ENCODE assay signal across 11 cellular contexts in the genomic region with DNA sequence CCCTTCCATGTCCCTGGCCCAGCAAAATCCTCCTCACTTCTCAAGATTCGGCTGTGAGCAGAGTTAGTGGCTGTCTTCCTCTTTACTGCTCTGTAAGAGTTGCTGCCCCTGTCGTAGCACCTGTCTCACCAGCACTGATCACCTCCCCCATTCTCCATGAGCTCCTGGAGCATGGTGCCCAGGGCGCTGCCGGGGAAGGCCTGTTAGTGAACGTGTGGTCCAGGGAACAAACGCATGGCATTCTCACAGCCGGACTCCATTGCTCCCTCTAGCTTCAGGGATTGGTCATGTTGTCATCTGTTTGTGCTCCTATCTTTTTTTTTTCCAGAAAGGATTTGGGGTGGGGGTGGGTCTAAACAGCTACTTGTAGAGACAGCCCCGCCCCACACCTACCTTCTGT.
DNase-seq lines count a peak whose midpoint lies in the region; ATAC-seq, FAIRE-seq and TF ChIP-seq lines count a peak whose summit lies in the region.
"Had no signal": no experiment of that assay in that cellular context is flagged by ENCODE, and none has a peak within 500 bp of the region (broad histone marks: within the 10 kb centered on the region; RNA-seq: fewer than 3 reads in every experiment).

No MANE protein-coding gene starts in this region.

- TF ChIP-seq RAD21 in Ishikawa (IDR thresholded peaks at IDR 0.05; ENCODE audit: low read depth) (0 out of 2 replicates have a peak, but pooled peaks have one; percentile 15), HepG2 (CRISPR knock-in tag; IDR thresholded peaks at IDR 0.05) (peak; percentile 40; the same call in 1 of the 2 replicates)

- CTCF ChIA-PET in CD4-positive, alpha-beta T cell (lab: Charles Lee) = no interaction called here
- CTCF ChIA-PET in HepG2 (lab: Yijun Ruan, JAX; ENCODE audit: low intra/inter-chr PET ratio, low total read pairs) = no interaction called here

- intact Hi-C loops in CD4-positive, alpha-beta T cell (cut with DNase I, micrococcal nuclease) = no loop called here
- intact Hi-C loops in HepG2 (cut with micrococcal nuclease; ENCODE audit: unreplicated experiment) = no loop called here

- peaks cover 56% of the 10 kb centered on the region for H3K4me1 ChIP-seq in HepG2 (ENCODE audit: insufficient read depth, low read length)

- H3K4me1 Mint-ChIP-seq in CD4-positive, alpha-beta T cell (ENCODE audit: low read depth) = peaks cover 17% of the 10 kb centered on the region

- no peak for DNase-seq in CD4-positive, alpha-beta T cell
- DNase-seq in brain microvascular endothelial cell = no peak
- DNase-seq in HepG2 (ENCODE audit: low spot score) = peak; percentile 50
- DNase-seq in stimulated activated naive CD4-positive, alpha-beta T cell treated with Interleukin-2 at 50 U/mL for 16 hours (lab: John Stamatoyannopoulos, UW) = no peak
- DNase-seq in NK-92 treated with Interleukin-12 subunit alpha and Interleukin-12 subunit beta, amount 100 ng/mL, for 24 hours (lab: John Stamatoyannopoulos, UW) = no peak
- DNase-seq: activated CD4-positive, alpha-beta T cell treated with anti-CD3 and anti-CD28 coated beads, Interleukin-2, amount 10 ng/mL, durations not matched to agents 7 days and 5 days; GF-D8; spleen had no signal

- H3K4me2 ChIP-seq in HepG2 (ENCODE audit: low read depth, low read length) = no peak overlapping the region

- no peaks in the 10 kb centered on the region for H3K27me3 Mint-ChIP-seq in CD4-positive, alpha-beta T cell
- H3K27me3 Mint-ChIP-seq: activated CD4-positive, alpha-beta T cell treated with anti-CD3 and anti-CD28 coated beads, Interleukin-2, amount 10 ng/mL, durations not matched to agents 7 days and 5 days had no signal

- no peaks in the 10 kb centered on the region for H3K9me3 ChIP-seq in CD4-positive, alpha-beta T cell (ENCODE audit: control insufficient read depth, low read length)
- H3K9me3 ChIP-seq in HepG2 (ENCODE audit: low read length) = no peaks in the 10 kb centered on the region
- H3K9me3 ChIP-seq: spleen had no signal

- POLR2A ChIA-PET in CD4-positive, alpha-beta T cell (lab: Charles Lee) = no interaction called here
- POLR2A ChIA-PET in HepG2 (lab: Yijun Ruan, JAX) = interaction anchor here (0.8 kb wide), 1 partner anchor 36 kb away, joined by 8 read pairs; no protein-coding TSS in a partner anchor

- H3K36me3 ChIP-seq in brain microvascular endothelial cell (replicated peaks) (no peaks in the 10 kb centered on the region), HepG2 (replicated peaks in 1 of 2; ENCODE audit: control insufficient read depth in 1 of 2, insufficient read depth in 2 of 2, low read length in 2 of 2) (peaks cover 9 to 51% of the 10 kb centered on the region in 2 experiments)

- H3K9ac ChIP-seq in HepG2 (ENCODE audit: insufficient read depth, low read depth, low read length) = no peak overlapping the region

- no TSS peak for BruUV-seq in HepG2 (replicated peaks; lab: Mats Ljungman, UMichigan)

- H3K36me3 Mint-ChIP-seq in CD4-positive, alpha-beta T cell (ENCODE audit: low read depth) = peaks cover 43% of the 10 kb centered on the region

- no peak for TF ChIP-seq CTCF in CD4-positive, alpha-beta T cell (IDR thresholded peaks at IDR 0.05)
- peak; percentile 50 for TF ChIP-seq CTCF in brain microvascular endothelial cell (IDR thresholded peaks at IDR 0.05; ENCODE audit: low read depth, low read length, missing control alignments)
- peak; percentile 48 for TF ChIP-seq CTCF in HepG2 (CRISPR knock-in tag; IDR thresholded peaks at IDR 0.05)

- H2AFZ ChIP-seq in HepG2 (ENCODE audit: low read length) = no peak overlapping the region

- H3K9me3 Mint-ChIP-seq in CD4-positive, alpha-beta T cell = no peaks in the 10 kb centered on the region
- H3K9me3 Mint-ChIP-seq: activated CD4-positive, alpha-beta T cell treated with anti-CD3 and anti-CD28 coated beads, Interleukin-2, amount 10 ng/mL, durations not matched to agents 7 days and 5 days had no signal

- H3K27me3 ChIP-seq in CD4-positive, alpha-beta T cell (ENCODE audit: control insufficient read depth, insufficient read depth, low read length) = no peaks in the 10 kb centered on the region
- H3K27me3 ChIP-seq in brain microvascular endothelial cell (replicated peaks) (no peaks in the 10 kb centered on the region), HepG2 (ENCODE audit: control insufficient read depth in 1 of 2, insufficient read depth in 2 of 2, low read length in 2 of 2) (no peaks in the 10 kb centered on the region)
- H3K27me3 ChIP-seq: spleen had no signal

- H3K4me3 Mint-ChIP-seq in CD4-positive, alpha-beta T cell = no peak overlapping the region
- H3K4me3 Mint-ChIP-seq: activated CD4-positive, alpha-beta T cell treated with anti-CD3 and anti-CD28 coated beads, Interleukin-2, amount 10 ng/mL, durations not matched to agents 7 days and 5 days had no signal

- H3K27ac ChIP-seq in CD4-positive, alpha-beta T cell (ENCODE audit: low read depth, low read length) = no peak overlapping the region
- no peak overlapping the region for H3K27ac ChIP-seq in brain microvascular endothelial cell
- H3K27ac ChIP-seq in HepG2 (ENCODE audit: extremely low read length, insufficient read depth, low read length) = no peak overlapping the region
- H3K27ac ChIP-seq: spleen had no signal

- H3K79me2 ChIP-seq in HepG2 (ENCODE audit: insufficient read depth, low read length) = peaks cover 74% of the 10 kb centered on the region

- peaks cover 70% of the 10 kb centered on the region; the same call in 1 of the 2 replicates for H4K20me1 ChIP-seq in HepG2 (ENCODE audit: insufficient read depth, low read length)

- TF ChIP-seq EP300 in Ishikawa (IDR thresholded peaks at IDR 0.05; ENCODE audit: borderline replicate concordance) (no peak), HepG2 (IDR thresholded peaks at IDR 0.05; ENCODE audit: low read depth in 2 of 2, low read length in 2 of 2) (no peak), HepG2 (CRISPR knock-in tag; IDR thresholded peaks at IDR 0.05; ENCODE audit: borderline replicate concordance) (no peak)

- ATAC-seq in CD4-positive, alpha-beta T cell (ENCODE audit: poor library complexity) = no peak
- ATAC-seq in HepG2 = no peak; the same call in 2 of the 3 replicates
- no peak for ATAC-seq in HG03378 (IDR thresholded peaks at IDR 0.05; ENCODE audit: unreplicated experiment)
- no peak for ATAC-seq in HG02798 (IDR thresholded peaks at IDR 0.05; ENCODE audit: poor library complexity, unreplicated experiment)

- peak overlapping the region; percentile 43 for H3K27ac Mint-ChIP-seq in CD4-positive, alpha-beta T cell
- H3K27ac Mint-ChIP-seq: activated CD4-positive, alpha-beta T cell treated with anti-CD3 and anti-CD28 coated beads, Interleukin-2, amount 10 ng/mL, durations not matched to agents 7 days and 5 days had no signal

- FAIRE-seq in HepG2 (lab: Jason Lieb, UNC) = no peak

- TF ChIP-seq POLR2A in HepG2 (IDR thresholded peaks at IDR 0.05; ENCODE audit: insufficient read depth in 1 of 2, low read depth in 2 of 2, low read length in 2 of 2) = no peak

- in situ Hi-C loops in brain microvascular endothelial cell (cut with HindIII; ENCODE audit: low pct_ligation_motif_present, low sequenced_read_pairs) (no loop called here), HepG2 (cut with HindIII; ENCODE audit: extremely low pct_ligation_motif_present, low pct_unique_long_range_greater_than_20kb) (no loop called here)

- WGBS in HepG2 (ENCODE audit: low lambda C conversion rate) = 89% methylated on average over 8 of the region's 8 CpGs

- H3K4me3 ChIP-seq in brain microvascular endothelial cell (ENCODE audit: low read depth, low read length) = no peak overlapping the region
- H3K4me3 ChIP-seq in HepG2 (replicated peaks in 1 of 3; ENCODE audit: insufficient read depth in 1 of 3, low read depth in 2 of 3, low read length in 3 of 3) = no peak overlapping the region
- H3K4me3 ChIP-seq: spleen had no signal

TF ChIP-seq in Ishikawa, 13 proteins besides CTCF, POLR2A, EP300 and RAD21:
- no peak for TF ChIP-seq YY1 (IDR thresholded peaks at IDR 0.05; ENCODE audit: low read depth)

TF ChIP-seq in HepG2, 621 proteins besides CTCF, POLR2A, EP300 and RAD21 (continues in another document):
- no peak for TF ChIP-seq ZNF207 (IDR thresholded peaks at IDR 0.05; ENCODE audit: borderline replicate concordance)
- peak; percentile 68 for TF ChIP-seq ZBTB38 (CRISPR knock-in tag; IDR thresholded peaks at IDR 0.05)
- TF ChIP-seq, protein P1, sequence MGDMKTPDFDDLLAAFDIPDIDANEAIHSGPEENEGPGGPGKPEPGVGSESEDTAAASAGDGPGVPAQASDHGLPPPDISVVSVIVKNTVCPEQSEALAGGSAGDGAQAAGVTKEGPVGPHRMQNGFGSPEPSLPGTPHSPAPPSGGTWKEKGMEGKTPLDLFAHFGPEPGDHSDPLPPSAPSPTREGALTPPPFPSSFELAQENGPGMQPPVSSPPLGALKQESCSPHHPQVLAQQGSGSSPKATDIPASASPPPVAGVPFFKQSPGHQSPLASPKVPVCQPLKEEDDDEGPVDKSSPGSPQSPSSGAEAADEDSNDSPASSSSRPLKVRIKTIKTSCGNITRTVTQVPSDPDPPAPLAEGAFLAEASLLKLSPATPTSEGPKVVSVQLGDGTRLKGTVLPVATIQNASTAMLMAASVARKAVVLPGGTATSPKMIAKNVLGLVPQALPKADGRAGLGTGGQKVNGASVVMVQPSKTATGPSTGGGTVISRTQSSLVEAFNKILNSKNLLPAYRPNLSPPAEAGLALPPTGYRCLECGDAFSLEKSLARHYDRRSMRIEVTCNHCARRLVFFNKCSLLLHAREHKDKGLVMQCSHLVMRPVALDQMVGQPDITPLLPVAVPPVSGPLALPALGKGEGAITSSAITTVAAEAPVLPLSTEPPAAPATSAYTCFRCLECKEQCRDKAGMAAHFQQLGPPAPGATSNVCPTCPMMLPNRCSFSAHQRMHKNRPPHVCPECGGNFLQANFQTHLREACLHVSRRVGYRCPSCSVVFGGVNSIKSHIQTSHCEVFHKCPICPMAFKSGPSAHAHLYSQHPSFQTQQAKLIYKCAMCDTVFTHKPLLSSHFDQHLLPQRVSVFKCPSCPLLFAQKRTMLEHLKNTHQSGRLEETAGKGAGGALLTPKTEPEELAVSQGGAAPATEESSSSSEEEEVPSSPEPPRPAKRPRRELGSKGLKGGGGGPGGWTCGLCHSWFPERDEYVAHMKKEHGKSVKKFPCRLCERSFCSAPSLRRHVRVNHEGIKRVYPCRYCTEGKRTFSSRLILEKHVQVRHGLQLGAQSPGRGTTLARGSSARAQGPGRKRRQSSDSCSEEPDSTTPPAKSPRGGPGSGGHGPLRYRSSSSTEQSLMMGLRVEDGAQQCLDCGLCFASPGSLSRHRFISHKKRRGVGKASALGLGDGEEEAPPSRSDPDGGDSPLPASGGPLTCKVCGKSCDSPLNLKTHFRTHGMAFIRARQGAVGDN (CRISPR knock-in tag; IDR thresholded peaks at IDR 0.05) = peak; percentile 50
- TF ChIP-seq JARID2 (CRISPR knock-in tag; IDR thresholded peaks at IDR 0.05; ENCODE audit: insufficient replicate concordance) = no peak
